17 cellular contexts compared by ENCODE assay signal in the genomic region with DNA sequence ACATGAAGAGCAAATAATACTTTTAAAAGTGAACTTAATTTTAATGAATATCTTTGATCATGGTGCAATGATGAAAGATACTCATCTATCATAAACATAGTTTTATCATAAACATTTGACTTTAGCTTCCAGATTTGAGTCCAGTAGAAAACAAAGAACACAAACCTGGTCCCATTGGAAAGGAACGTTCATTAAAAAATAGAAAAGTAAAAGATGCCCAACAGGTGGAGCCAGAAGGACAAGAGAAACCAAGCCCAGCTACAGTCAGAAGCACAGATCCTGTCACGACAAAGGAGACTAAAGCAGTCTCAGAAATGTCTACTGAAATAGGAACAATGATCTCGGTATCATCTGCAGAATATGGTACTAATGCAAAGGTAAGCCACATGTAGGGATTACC. TPM values are rescaled to one million over a fixed set of nuclear protein-coding genes. Genes with fewer than 3 reads are reported as not detected.
DNase-seq lines count a peak whose midpoint lies in the region; ATAC-seq lines count a peak whose summit lies in the region.
"Had no signal": no experiment of that assay in that cellular context is flagged by ENCODE, and none has a peak within 500 bp of the region (broad histone marks: within the 10 kb centered on the region; RNA-seq: fewer than 3 reads in every experiment).

No MANE protein-coding gene starts in this region.

- no peak overlapping the region for H3K9ac ChIP-seq in mesendoderm (ENCODE audit: low read length)

- H3K4ac ChIP-seq in mesendoderm (ENCODE audit: low read depth, low read length), result no peak overlapping the region

- H2BK5ac ChIP-seq in mesendoderm (ENCODE audit: low read length), result no peak overlapping the region

- no peaks in the 10 kb centered on the region for H3K27me3 ChIP-seq in mesendoderm (ENCODE audit: insufficient read depth, low read length, poor library complexity)
- H3K27me3 ChIP-seq: upper lobe of left lung had no signal

- no peak overlapping the region for H4K8ac ChIP-seq in mesendoderm (ENCODE audit: low read depth, low read length)

- no peak for ATAC-seq in HG03342 (IDR thresholded peaks at IDR 0.05; ENCODE audit: unreplicated experiment)

- H3K79me2 ChIP-seq in mesendoderm (ENCODE audit: control insufficient read depth, insufficient read depth, low read length), result no peaks in the 10 kb centered on the region

- H3K4me2 ChIP-seq in mesendoderm (ENCODE audit: low read length), result no peak overlapping the region

- no peak overlapping the region for H3K27ac ChIP-seq in mesendoderm (ENCODE audit: low read depth, low read length)
- H3K27ac ChIP-seq: epithelial cell of prostate, upper lobe of left lung had no signal

- peak; percentile 1 for DNase-seq in NCI-H1694 treated with DMSO at 0.1 percent for 48 hours (lab: John Stamatoyannopoulos, UW)
- no peak for DNase-seq in NCI-H1694 (lab: John Stamatoyannopoulos, UW)
- DNase-seq in M059J (ENCODE audit: low read depth), result peak; percentile 3
- peak; percentile 64 for DNase-seq in cerebellar cortex (ENCODE audit: low spot score)
- peak; percentile 11 for DNase-seq in mesendoderm
- no peak for DNase-seq in NK-92 (lab: John Stamatoyannopoulos, UW; ENCODE audit: unreplicated experiment)
- no peak for DNase-seq in A172 (ENCODE audit: low spot score)
- DNase-seq: activated naive CD4-positive, alpha-beta T cell treated with Interleukin-2 at 50 U/mL for 16 hours; NCI-H446 treated with DMSO at 0.1 percent for 48 hours; Right ventricle myocardium superior; upper lobe of left lung had no signal

- H4K5ac ChIP-seq in mesendoderm (ENCODE audit: low read length), result no peak overlapping the region

- H3K36me3 ChIP-seq in mesendoderm (ENCODE audit: control insufficient read depth, insufficient read depth, low read length), result peaks cover 2% of the 10 kb centered on the region

- no CpG with 5 or more reads among the region's 3 CpGs for WGBS in mesendoderm (ENCODE audit: extremely low coverage, insufficient coverage, low lambda C conversion rate)

- no peak overlapping the region for H3K23ac ChIP-seq in mesendoderm (ENCODE audit: low read length)

- H3K79me1 ChIP-seq in mesendoderm (ENCODE audit: low read length), result peaks cover 2% of the 10 kb centered on the region

- no peaks in the 10 kb centered on the region for H3K4me1 ChIP-seq in mesendoderm (ENCODE audit: control insufficient read depth, low read depth, low read length)
- H3K4me1 ChIP-seq: upper lobe of left lung had no signal

- H3K56ac ChIP-seq in mesendoderm (ENCODE audit: low read length), result no peak overlapping the region

- H3K18ac ChIP-seq in mesendoderm (ENCODE audit: low read length), result no peak overlapping the region

- H2BK120ac ChIP-seq in mesendoderm (ENCODE audit: low read depth, low read length), result no peak overlapping the region

- H3K4me3 ChIP-seq in mesendoderm (ENCODE audit: low read length), result no peak overlapping the region
- H3K4me3 ChIP-seq: upper lobe of left lung had no signal

- no peak overlapping the region for H2AK5ac ChIP-seq in mesendoderm (ENCODE audit: low read length)

- H2BK15ac ChIP-seq in mesendoderm (replicated peaks; ENCODE audit: low read depth), result no peak overlapping the region

RNA-seq across cellular contexts. Expression of a gene that starts 55.6 kb away (rescaled TPM):
- total RNA-seq in M059J (2014; rRNA removed; shearing (Covaris generic)), result not detected in 2 replicates
- not detected for polyA plus RNA-seq in mesendoderm (2013, experiment 1 of 2)
- polyA plus RNA-seq in mesendoderm (2013, experiment 2 of 2), result not detected
- not detected in 2 replicates for total RNA-seq in A172 (2014; rRNA removed; shearing (Covaris generic))
- total RNA-seq: bronchial epithelial cell, LHCN-M2, mesenteric fat pad, posterior vena cava, Right ventricle myocardium superior, upper lobe of left lung had no signal

Comparison
In these comparisons a context has a peak if more than half of its experiments do, and no peak if none do; other contexts are left out.
1. DNase-seq: peak in NCI-H1694 treated with DMSO at 0.1 percent for 48 hours (single experiment), M059J (single experiment), cerebellar cortex (single experiment) and mesendoderm (single experiment); none in NCI-H1694 (single experiment), NK-92 (single experiment) and A172 (single experiment).